22 cellular contexts compared by ENCODE assay signal in genomic region chr3:192237992-192238608, GRCh38.
DNase-seq lines count a peak whose midpoint lies in the region; TF ChIP-seq lines count a peak whose summit lies in the region.
"Had no signal": no experiment of that assay in that cellular context is flagged by ENCODE, and none has a peak within 500 bp of the region (broad histone marks: within the 10 kb centered on the region; RNA-seq: fewer than 3 reads in every experiment).

No MANE protein-coding gene starts in this region.

- H3K9me3 ChIP-seq in Karpas-422 (ENCODE audit: low read length), result no peaks in the 10 kb centered on the region
- H3K9me3 ChIP-seq: BLaER1 treated with 17β-estradiol and CSF1 and Interleukin-3, amounts not matched to agents 10 nM and 100 nM; thoracic aorta had no signal

- peak; percentile 34 for TF ChIP-seq CTCF in GM12865 (IDR thresholded peaks at IDR 0.05; ENCODE audit: insufficient read depth, low read depth, low read length, missing control alignments)
- peak; percentile 23 for TF ChIP-seq CTCF in VCaP (conservative IDR thresholded peaks at IDR 0.05)
- peak; percentile 37 for TF ChIP-seq CTCF in progenitor cell of endocrine pancreas (IDR thresholded peaks at IDR 0.05; ENCODE audit: unreplicated experiment)

- no peak overlapping the region for H3K4me3 Mint-ChIP-seq in progenitor cell of endocrine pancreas (ENCODE audit: low read depth)
- H3K4me3 Mint-ChIP-seq: activated B cell treated with CpG ODN at 0.5 μM for 24 hours, naive B cell had no signal

- H3K4me1 ChIP-seq in Karpas-422 (ENCODE audit: low read length), result no peaks in the 10 kb centered on the region
- H3K4me1 ChIP-seq: BLaER1 treated with 17β-estradiol and CSF1 and Interleukin-3, amounts not matched to agents 10 nM and 100 nM; heart right ventricle; parathyroid adenoma had no signal

- H3K27me3 Mint-ChIP-seq in progenitor cell of endocrine pancreas, result no peaks in the 10 kb centered on the region
- H3K27me3 Mint-ChIP-seq: activated B cell treated with CpG ODN at 0.5 μM for 24 hours, naive B cell had no signal

- no peaks in the 10 kb centered on the region for H3K79me2 ChIP-seq in Karpas-422 (ENCODE audit: low read length)
- H3K79me2 ChIP-seq: parathyroid adenoma had no signal

- no peaks in the 10 kb centered on the region for H3K27me3 ChIP-seq in Karpas-422 (ENCODE audit: low read length)
- H3K27me3 ChIP-seq: BLaER1 treated with 17β-estradiol and CSF1 and Interleukin-3, amounts not matched to agents 10 nM and 100 nM; cardiac muscle cell; heart right ventricle had no signal

- no peaks in the 10 kb centered on the region for H3K36me3 Mint-ChIP-seq in progenitor cell of endocrine pancreas (ENCODE audit: insufficient read depth)
- H3K36me3 Mint-ChIP-seq: naive B cell had no signal

- H3K36me3 ChIP-seq in Karpas-422 (ENCODE audit: insufficient read depth, low read length), result no peaks in the 10 kb centered on the region
- H3K36me3 ChIP-seq: BLaER1 treated with 17β-estradiol and CSF1 and Interleukin-3, amounts not matched to agents 10 nM and 100 nM; cardiac muscle cell; heart right ventricle; thoracic aorta had no signal

- H3K4me3 ChIP-seq in GM12865 (ENCODE audit: low read depth, low read length) (no peak overlapping the region), Karpas-422 (ENCODE audit: low read length) (no peak overlapping the region)
- H3K4me3 ChIP-seq: BLaER1 treated with 17β-estradiol and CSF1 and Interleukin-3, amounts not matched to agents 10 nM and 100 nM; cardiac muscle cell; heart right ventricle; K562; thoracic aorta had no signal

- H3K27ac ChIP-seq in Karpas-422 (ENCODE audit: low read length), result no peak overlapping the region
- no peak overlapping the region for H3K27ac ChIP-seq in VCaP
- H3K27ac ChIP-seq: BLaER1 treated with 17β-estradiol and CSF1 and Interleukin-3, amounts not matched to agents 10 nM and 100 nM; cardiac muscle cell; heart right ventricle; HL-60; parathyroid adenoma; thoracic aorta had no signal

- no peaks in the 10 kb centered on the region for H4K20me1 ChIP-seq in Karpas-422 (ENCODE audit: insufficient read depth, low read depth, low read length)
- H4K20me1 ChIP-seq: BLaER1 treated with 17β-estradiol and CSF1 and Interleukin-3, amounts not matched to agents 10 nM and 100 nM had no signal

- no peak overlapping the region for H3K9ac ChIP-seq in Karpas-422 (ENCODE audit: low read length)
- H3K9ac ChIP-seq: BLaER1 treated with 17β-estradiol and CSF1 and Interleukin-3, amounts not matched to agents 10 nM and 100 nM; parathyroid adenoma had no signal

- H3K27ac Mint-ChIP-seq in progenitor cell of endocrine pancreas, result no peak overlapping the region
- H3K27ac Mint-ChIP-seq: activated B cell treated with CpG ODN at 0.5 μM for 24 hours, naive B cell had no signal

- no peak overlapping the region for H2AFZ ChIP-seq in Karpas-422 (ENCODE audit: low read length)
- H2AFZ ChIP-seq: parathyroid adenoma had no signal

- no peaks in the 10 kb centered on the region for H3K4me1 Mint-ChIP-seq in progenitor cell of endocrine pancreas (ENCODE audit: low read depth)
- H3K4me1 Mint-ChIP-seq: activated B cell treated with CpG ODN at 0.5 μM for 24 hours, naive B cell had no signal

- H3K9me2 ChIP-seq in Karpas-422 (replicated peaks; ENCODE audit: insufficient read depth, low read length), result no peaks in the 10 kb centered on the region

- H3K4me2 ChIP-seq in Karpas-422 (ENCODE audit: low read depth, low read length, poor library complexity, severe bottlenecking), result no peak overlapping the region
- H3K4me2 ChIP-seq: BLaER1 treated with 17β-estradiol and CSF1 and Interleukin-3, amounts not matched to agents 10 nM and 100 nM had no signal

- DNase-seq in GM12865 (ENCODE audit: low read depth) (peak; percentile 1), Karpas-422 (peak; percentile 69), progenitor cell of endocrine pancreas (ENCODE audit: low spot score, unreplicated experiment) (no peak), hepatic stellate cell (ENCODE audit: low spot score) (no peak), DMS114 treated with DMSO at 0.1 percent for 48 hours (lab: John Stamatoyannopoulos, UW; ENCODE audit: unreplicated experiment) (no peak), retina (no peak)
- DNase-seq: activated B cell treated with CpG ODN at 0.5 μM for 24 hours; effector CD8-positive, alpha-beta T cell; heart right ventricle; kidney; mammary epithelial cell; naive B cell; NCI-H1105 treated with DMSO at 0.1 percent for 48 hours; NK-92 treated with Interleukin-12 subunit alpha and Interleukin-12 subunit beta, amount 100 ng/mL, for 24 hours; T-helper 1 cell had no signal

- H3K9me3 Mint-ChIP-seq in progenitor cell of endocrine pancreas (ENCODE audit: low read depth), result peaks cover 10% of the 10 kb centered on the region

Comparison
In these comparisons a context has a peak if more than half of its experiments do, and no peak if none do; other contexts are left out.
1. DNase-seq: peak in GM12865 (single experiment) and Karpas-422 (single experiment); none in progenitor cell of endocrine pancreas (single experiment), hepatic stellate cell (single experiment), DMS114 treated with DMSO at 0.1 percent for 48 hours (single experiment) and retina (single experiment).
2. Peak in every context shown above with its lines, with median percentiles within 50 percentile points of each other: CTCF ChIP-seq.